Comparison of ENCODE assay signal across 8 cellular contexts in genomic region chr17:56834380-56835258, GRCh38. TPM values are rescaled to one million over a fixed set of nuclear protein-coding genes. Genes with fewer than 3 reads are reported as not detected.
DNase-seq lines count a peak whose midpoint lies in the region; ATAC-seq and TF ChIP-seq lines count a peak whose summit lies in the region.

No MANE protein-coding gene starts in this region.

- no peaks in the 10 kb centered on the region for H3K9me2 ChIP-seq in PC-9 (ENCODE audit: insufficient read depth)

- no peaks in the 10 kb centered on the region; the same call in 1 of the 2 replicates for H3K36me3 ChIP-seq in BJ (ENCODE audit: control insufficient read depth, insufficient read depth, low read length)
- 0 out of 2 replicates have a peak, but pooled peaks cover 3% of the 10 kb centered on the region for H3K36me3 ChIP-seq in PC-9 (ENCODE audit: low read depth)

- H4K20me1 ChIP-seq in PC-9 (ENCODE audit: insufficient read depth) = no peaks in the 10 kb centered on the region

- H3K27me3 ChIP-seq in BJ (ENCODE audit: control insufficient read depth, insufficient read depth, low read length) (no peaks in the 10 kb centered on the region), PC-9 (ENCODE audit: insufficient read depth, low read depth) (no peaks in the 10 kb centered on the region)

- TF ChIP-seq CTCF in BJ (IDR thresholded peaks at IDR 0.05; ENCODE audit: insufficient read depth, low read depth, low read length) (peak; percentile 19), PC-9 (conservative IDR thresholded peaks at IDR 0.05) (no peak), type B pancreatic cell (conservative IDR thresholded peaks at IDR 0.05) (peak; percentile 42)

- no peaks in the 10 kb centered on the region for H3K9me3 ChIP-seq in PC-9 (ENCODE audit: insufficient read depth, low read depth)

- no peaks in the 10 kb centered on the region for H3F3A ChIP-seq in PC-9 (ENCODE audit: insufficient read depth, low read depth)

- intact Hi-C loops in PC-9 (cut with micrococcal nuclease; ENCODE audit: unreplicated experiment) (loop anchor here (5.0 kb wide), 3 partner anchors 63 to 242 kb away; partner anchors contain the start of gene NOG), head of caudate nucleus (cut with DNase I) (loop anchor here (5.0 to 10.0 kb wide), 2 partner anchors 78 to 130 kb away; partner anchors contain the start of genes COIL and TRIM25), posterior cingulate gyrus (cut with DNase I) (loop anchor here (5.0 kb wide), 1 partner anchor 128 kb away; the partner anchor contains the start of gene COIL)

- no peaks in the 10 kb centered on the region for H3K9me3 Mint-ChIP-seq in type B pancreatic cell

- DNase-seq in BJ (ENCODE audit: low read depth) (no peak), PC-9 (peak; percentile 61 to 64), head of caudate nucleus (peak in 41 of 42 donors; percentile 22 to 77 (median 50)), posterior cingulate gyrus (peak; percentile 22 to 93 (median 54)), type B pancreatic cell (ENCODE audit: extremely low spot score, unreplicated experiment) (no peak)
- peak; percentile 55 for DNase-seq in activated gamma-delta T cell treated with anti-CD3 and anti-CD28 coated beads, Interleukin-2, amount 50 U/mL, for 16 hours (ENCODE audit: low read depth)

- peak overlapping the region; percentile 24 for H3K27ac ChIP-seq in PC-9

- ATAC-seq in GM19324 (IDR thresholded peaks at IDR 0.05; ENCODE audit: low FRiP score, unreplicated experiment) = peak; percentile 21
- ATAC-seq in HG03460 (IDR thresholded peaks at IDR 0.05; ENCODE audit: unreplicated experiment) = peak; percentile 33

- H3K4me2 ChIP-seq in PC-9 = peak overlapping the region; percentile 96

- H3K36me3 Mint-ChIP-seq in type B pancreatic cell = peaks cover 33% of the 10 kb centered on the region

- no TSS peak for BruUV-seq in PC-9 (replicated peaks; lab: Mats Ljungman, UMichigan)

- H3K4me3 ChIP-seq in BJ (ENCODE audit: low read depth, low read length) = peak overlapping the region; percentile 86
- peak overlapping the region; percentile 94 for H3K4me3 ChIP-seq in PC-9

- peak overlapping the region; percentile 79 for H3K27ac Mint-ChIP-seq in type B pancreatic cell

- POLR2A ChIA-PET in BJ (lab: Charles Lee) = interaction anchor here (0.7 kb wide), 1 partner anchor 1701 kb away, joined by 3 read pairs; no protein-coding TSS in a partner anchor
- POLR2A ChIA-PET in PC-9 (lab: Charles Lee; ENCODE audit: unreplicated experiment) = no interaction called here

- H3K27me3 Mint-ChIP-seq in type B pancreatic cell = peaks cover 4% of the 10 kb centered on the region

- CTCF ChIA-PET in BJ (lab: Yijun Ruan, JAX) = interaction anchor here (1.1 to 4.1 kb wide), 9 partner anchors 15 to 241 kb away, joined by 3 to 17 read pairs (median 3); partner anchors contain the start of genes COIL and NOG
- CTCF ChIA-PET in PC-9 (lab: Charles Lee) = interaction anchor here (0.6 kb wide), 1 partner anchor 1869 kb away, joined by 15 read pairs; no protein-coding TSS in a partner anchor

- peaks cover 18% of the 10 kb centered on the region for H3K4me1 Mint-ChIP-seq in type B pancreatic cell (ENCODE audit: unreplicated experiment)

- peak overlapping the region; percentile 91 for H3K4me3 Mint-ChIP-seq in type B pancreatic cell

- H2AFZ ChIP-seq in PC-9 = peak overlapping the region; percentile 93

- peaks cover 32% of the 10 kb centered on the region for H3K4me1 ChIP-seq in PC-9 (replicated peaks; ENCODE audit: insufficient read depth)

- H3K79me2 ChIP-seq in PC-9 (ENCODE audit: low read depth) = peaks cover 50% of the 10 kb centered on the region

RNA-seq across cellular contexts. Expression of gene DGKE, which starts 0.7 kb away (rescaled TPM):
- 1.9 and 2.1 TPM in 2 replicates for polyA plus RNA-seq in BJ (2011; rRNA removed)
- polyA minus RNA-seq in BJ (2011; rRNA and poly(A)+ RNA removed) = 1.5 and 1.6 TPM in 2 replicates
- 11.0 and 16.2 TPM in 2 replicates for total RNA-seq in PC-9 (2021)
- 5.3 and 6.9 TPM in 2 replicates for total RNA-seq in type B pancreatic cell (ENCODE audit: low replicate concordance)

RNA-seq across cellular contexts. Expression of gene C17orf67, which starts 0.9 kb away (rescaled TPM):
- polyA plus RNA-seq in BJ (2011; rRNA removed) = 0.49 and 0.50 TPM in 2 replicates
- 0.10 and 0.52 TPM in 2 replicates for polyA minus RNA-seq in BJ (2011; rRNA and poly(A)+ RNA removed)
- total RNA-seq in PC-9 (2021) = 4.3 and 6.4 TPM in 2 replicates
- 2.0 and 4.1 TPM in 2 replicates for total RNA-seq in type B pancreatic cell (ENCODE audit: low replicate concordance)

Comparison
In these comparisons a context has a peak if more than half of its experiments do, and no peak if none do; other contexts are left out.
1. DNase-seq: peak in PC-9 (2 of 2), activated gamma-delta T cell treated with anti-CD3 and anti-CD28 coated beads, Interleukin-2, amount 50 U/mL, for 16 hours (single experiment), head of caudate nucleus (41 of 42) and posterior cingulate gyrus (10 of 10); none in BJ (single experiment) and type B pancreatic cell (single experiment).